In genomic region chr1:38833146-38833545, GRCh38 we compare ENCODE assay signal across 20 cellular contexts. TPM values are rescaled to one million over a fixed set of nuclear protein-coding genes. Genes with fewer than 3 reads are reported as not detected.
DNase-seq lines count a peak whose midpoint lies in the region; ATAC-seq and TF ChIP-seq lines count a peak whose summit lies in the region.
"Had no signal": no experiment of that assay in that cellular context is flagged by ENCODE, and none has a peak within 500 bp of the region (broad histone marks: within the 10 kb centered on the region; RNA-seq: fewer than 3 reads in every experiment).

No MANE protein-coding gene starts in this region.

- H3K4me1 ChIP-seq in endodermal cell (ENCODE audit: control insufficient read depth, insufficient read depth, low read length): no peaks in the 10 kb centered on the region
- peaks cover 1 to 8% of the 10 kb centered on the region in 2 donors for H3K4me1 ChIP-seq in neuronal stem cell (ENCODE audit: control insufficient read depth in 2 of 2, insufficient read depth in 1 of 2, low read depth in 1 of 2, low read length in 2 of 2)
- no peaks in the 10 kb centered on the region for H3K4me1 ChIP-seq in upper lobe of right lung
- H3K4me1 ChIP-seq: A549 had no signal

- intact Hi-C loops in upper lobe of right lung (cut with DNase I): loop anchor here (10.0 kb wide), 1 partner anchor 808 kb away; no protein-coding TSS in a partner anchor

- H3K9me3 Mint-ChIP-seq in endodermal cell: no peaks in the 10 kb centered on the region
- H3K9me3 Mint-ChIP-seq: CD4-positive, alpha-beta T cell had no signal

- H3K23ac ChIP-seq in neuronal stem cell (ENCODE audit: low read depth, low read length, poor library complexity): no peak overlapping the region

- peak overlapping the region; percentile 19 for H2AFZ ChIP-seq in neuronal stem cell (ENCODE audit: low read length)

- ATAC-seq in upper lobe of right lung: peak; percentile 20
- ATAC-seq: A549, HCT116 had no signal

- H3K14ac ChIP-seq in neuronal stem cell (ENCODE audit: low read length): no peak overlapping the region

- DNase-seq in HL-60 (ENCODE audit: low read depth in 1 of 2, low spot score in 1 of 2) (peak in 1 of 2 experiments; percentile 39), endodermal cell (no peak), neuronal stem cell (ENCODE audit: low spot score) (no peak), upper lobe of right lung (no peak), cerebellar nuclear complex (lab: John Stamatoyannopoulos, UW) (no peak), GM10248 (ENCODE audit: extremely low spot score) (no peak), DMS79 (lab: John Stamatoyannopoulos, UW) (no peak), NCI-H1417 (lab: John Stamatoyannopoulos, UW) (no peak)
- DNase-seq: CD4-positive, alpha-beta T cell; COR-L47; DMS79 treated with DMSO at 0.1 percent for 48 hours; Karpas-422; NCI-H1694 treated with DMSO at 0.1 percent for 48 hours; NCI-H446; OCI-M1 had no signal

- peak overlapping the region; percentile 95 for H3K27ac ChIP-seq in HL-60 (replicated peaks)
- H3K27ac ChIP-seq in endodermal cell (ENCODE audit: low read depth, low read length): peak overlapping the region; percentile 13
- no peak overlapping the region for H3K27ac ChIP-seq in neuronal stem cell (replicated peaks; ENCODE audit: low read length)
- no peak overlapping the region for H3K27ac ChIP-seq in upper lobe of right lung
- H3K27ac ChIP-seq: A549, SJSA1 had no signal

- H3K9ac ChIP-seq in endodermal cell (ENCODE audit: extremely low read depth, low read length, poor library complexity, severe bottlenecking): no peak overlapping the region
- no peak overlapping the region for H3K9ac ChIP-seq in neuronal stem cell (ENCODE audit: low read depth, low read length, poor library complexity)

- H3K4me3 ChIP-seq in HL-60 (replicated peaks; ENCODE audit: insufficient read depth, low read length): no peak overlapping the region
- H3K4me3 ChIP-seq in endodermal cell (ENCODE audit: low read length): no peak overlapping the region
- no peak overlapping the region for H3K4me3 ChIP-seq in neuronal stem cell (ENCODE audit: low read length in 2 of 2)
- H3K4me3 ChIP-seq in upper lobe of right lung: no peak overlapping the region
- H3K4me3 ChIP-seq: A549, SJSA1 had no signal

- POLR2A ChIA-PET in GM10248 (lab: Yijun Ruan, JAX): interaction anchor here (0.7 kb wide), 1 partner anchor 9 kb away, joined by 3 read pairs; no protein-coding TSS in a partner anchor

- no peak overlapping the region for H3K4me3 Mint-ChIP-seq in endodermal cell
- H3K4me3 Mint-ChIP-seq: CD4-positive, alpha-beta T cell had no signal

- no peaks in the 10 kb centered on the region for H3K4me1 Mint-ChIP-seq in endodermal cell

- no peak overlapping the region for H3K27ac Mint-ChIP-seq in endodermal cell
- H3K27ac Mint-ChIP-seq: CD4-positive, alpha-beta T cell had no signal

- H3K4me2 ChIP-seq in neuronal stem cell (ENCODE audit: insufficient read depth, low read length, poor library complexity, severe bottlenecking): no peak overlapping the region
- H3K4me2 ChIP-seq: A549 had no signal

- H2BK5ac ChIP-seq in neuronal stem cell (ENCODE audit: low read length): no peak overlapping the region

- no peak overlapping the region for H4K91ac ChIP-seq in neuronal stem cell (ENCODE audit: low read depth, low read length, poor library complexity)

- no peaks in the 10 kb centered on the region for H3K9me3 ChIP-seq in endodermal cell (ENCODE audit: control insufficient read depth, low read length)
- H3K9me3 ChIP-seq in neuronal stem cell (replicated peaks in 1 of 2; ENCODE audit: control insufficient read depth in 2 of 2, insufficient read depth in 1 of 2, low read depth in 1 of 2, low read length in 2 of 2): no peaks in the 10 kb centered on the region
- no peaks in the 10 kb centered on the region for H3K9me3 ChIP-seq in upper lobe of right lung
- H3K9me3 ChIP-seq: A549, SJSA1 had no signal

- peaks cover 3% of the 10 kb centered on the region for H3K36me3 Mint-ChIP-seq in endodermal cell (ENCODE audit: low read depth)

- WGBS in endodermal cell (ENCODE audit: insufficient coverage in 1 of 2, insufficient read length in 1 of 2), 2 experiments: 57 to 84% methylated on average over 2 to 3 of the region's 3 CpGs
- WGBS in neuronal stem cell (ENCODE audit: extremely low coverage in 2 of 2, insufficient read length in 2 of 2, insufficient replicate concordance in 1 of 2), 2 donors: no CpG with 5 or more reads among the region's 3 CpGs

- no peak overlapping the region for H3K4ac ChIP-seq in neuronal stem cell (ENCODE audit: low read length)

- H4K8ac ChIP-seq in neuronal stem cell (ENCODE audit: low read depth, low read length): no peak overlapping the region

- H2AK5ac ChIP-seq in neuronal stem cell (ENCODE audit: low read depth, low read length): no peak overlapping the region

- no peak overlapping the region for H3K18ac ChIP-seq in neuronal stem cell (ENCODE audit: low read length)

- CTCF ChIA-PET in GM10248 (lab: Yijun Ruan, JAX): interaction anchor here (0.9 to 1.8 kb wide), 6 partner anchors 8 to 843 kb away, joined by 3 to 5 read pairs (median 4); partner anchors contain the start of gene SF3A3

- H2BK15ac ChIP-seq in neuronal stem cell (ENCODE audit: low read length): no peak overlapping the region

- peaks cover 18% of the 10 kb centered on the region for H3K27me3 Mint-ChIP-seq in endodermal cell (ENCODE audit: insufficient read depth)

- no peak overlapping the region for H2BK12ac ChIP-seq in neuronal stem cell (ENCODE audit: low read length)

- no peaks in the 10 kb centered on the region for H3K27me3 ChIP-seq in HL-60 (ENCODE audit: insufficient read depth, poor library complexity, severe bottlenecking)
- H3K27me3 ChIP-seq in endodermal cell (ENCODE audit: control insufficient read depth, insufficient read depth, low read length, poor library complexity, severe bottlenecking): no peaks in the 10 kb centered on the region
- peaks cover 0 to 11% (median 0%) of the 10 kb centered on the region in 3 experiments for H3K27me3 ChIP-seq in neuronal stem cell (ENCODE audit: control insufficient read depth in 3 of 3, insufficient read depth in 3 of 3, low read depth in 1 of 3, low read length in 3 of 3)
- no peaks in the 10 kb centered on the region for H3K27me3 ChIP-seq in upper lobe of right lung
- H3K27me3 ChIP-seq: SJSA1 had no signal

- H2BK120ac ChIP-seq in neuronal stem cell (ENCODE audit: low read depth, low read length): no peak overlapping the region

- TF ChIP-seq CTCF in HL-60 (IDR thresholded peaks at IDR 0.05; ENCODE audit: insufficient read depth, low read length) (no peak), endodermal cell (conservative IDR thresholded peaks at IDR 0.05) (no peak), upper lobe of right lung (IDR thresholded peaks at IDR 0.05) (no peak), GM10248 (IDR thresholded peaks at IDR 0.05; ENCODE audit: control extremely low read depth, extremely low read depth, low read depth, missing control alignments) (no peak)

- H3K79me1 ChIP-seq in neuronal stem cell (ENCODE audit: low read depth, low read length): no peaks in the 10 kb centered on the region

- H3K36me3 ChIP-seq in endodermal cell (ENCODE audit: control insufficient read depth, insufficient read depth, low read length): peaks cover 5% of the 10 kb centered on the region
- H3K36me3 ChIP-seq in neuronal stem cell (replicated peaks in 1 of 2; ENCODE audit: control insufficient read depth in 2 of 2, insufficient read depth in 2 of 2, low read length in 2 of 2): peaks cover 0 to 9% of the 10 kb centered on the region in 2 donors
- H3K36me3 ChIP-seq in upper lobe of right lung: peaks cover 13% of the 10 kb centered on the region
- H3K36me3 ChIP-seq: SJSA1 had no signal

RNA-seq across cellular contexts. Expression of gene RRAGC, which starts 26.4 kb away (rescaled TPM):
- total RNA-seq in endodermal cell: 10 to 100 TPM; 23.0 to 33.2 TPM
- 21.5 TPM for polyA plus RNA-seq in endodermal cell (2013, experiment 1 of 2)
- polyA plus RNA-seq in endodermal cell (2013, experiment 2 of 2): 22.5 TPM
- 15.3 TPM for polyA plus RNA-seq in neuronal stem cell (2013, experiment 1 of 2)
- 15.6 TPM for polyA plus RNA-seq in neuronal stem cell (2013, experiment 2 of 2)
- 32.7 TPM for total RNA-seq in upper lobe of right lung

RNA-seq across cellular contexts. Expression of gene MYCBP, which starts 40.0 kb away (rescaled TPM):
- 10 to 100 TPM; 34.6 to 38.1 TPM for total RNA-seq in endodermal cell
- polyA plus RNA-seq in endodermal cell (2013, experiment 1 of 2): 37.8 TPM
- 33.9 TPM for polyA plus RNA-seq in endodermal cell (2013, experiment 2 of 2)
- 29.6 TPM for polyA plus RNA-seq in neuronal stem cell (2013, experiment 1 of 2)
- polyA plus RNA-seq in neuronal stem cell (2013, experiment 2 of 2): 29.0 TPM
- total RNA-seq in upper lobe of right lung: 12.9 TPM

RNA-seq across cellular contexts. Expression of gene GJA9, which starts 48.2 kb away (rescaled TPM):
- not detected for total RNA-seq in endodermal cell
- not detected for polyA plus RNA-seq in endodermal cell (2013, experiment 1 of 2)
- not detected for polyA plus RNA-seq in endodermal cell (2013, experiment 2 of 2)
- polyA plus RNA-seq in neuronal stem cell (2013, experiment 1 of 2): not detected
- polyA plus RNA-seq in neuronal stem cell (2013, experiment 2 of 2): not detected
- not detected for total RNA-seq in upper lobe of right lung
- total RNA-seq: CD4-positive, alpha-beta T cell; H1; M059J; SJSA1 had no signal
- polyA plus RNA-seq: A549, H1 had no signal

Comparison
In these comparisons a context has a peak if more than half of its experiments do, and no peak if none do; other contexts are left out.
1. H3K27ac ChIP-seq: peak in HL-60 (single experiment) and endodermal cell (single experiment); none in neuronal stem cell (single experiment) and upper lobe of right lung (single experiment).